13 cellular contexts compared by ENCODE assay signal in the genomic region with DNA sequence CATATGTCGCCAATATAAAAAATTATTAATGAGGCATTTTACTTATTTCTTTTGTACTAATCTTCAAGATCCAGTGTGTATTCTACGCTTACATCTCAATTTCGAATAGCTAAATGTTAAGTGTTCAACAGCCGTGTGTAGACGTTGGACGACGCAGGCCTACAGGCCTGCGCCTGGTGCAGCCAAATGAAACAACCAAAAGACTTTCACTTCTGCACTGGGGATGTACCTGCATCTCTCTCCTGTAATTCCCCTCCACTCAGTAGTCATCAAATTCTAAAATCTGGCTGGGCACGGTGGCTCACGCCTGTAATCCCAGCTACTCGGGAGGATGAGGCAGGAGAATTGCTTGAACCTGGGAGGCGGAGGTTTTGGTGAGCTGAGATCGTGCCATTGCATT.
A peak's percentile ranks its signal among the peaks of the same experiment; 100 is the strongest.
DNase-seq lines count a peak whose midpoint lies in the region; ATAC-seq and TF ChIP-seq lines count a peak whose summit lies in the region.
"Had no signal": no experiment of that assay in that cellular context is flagged by ENCODE, and none has a peak within 500 bp of the region (broad histone marks: within the 10 kb centered on the region; RNA-seq: fewer than 3 reads in every experiment).

No MANE protein-coding gene starts in this region.

- in situ Hi-C loops in G401 (cut with HindIII; ENCODE audit: low sequenced_read_pairs), result no loop called here

- intact Hi-C loops in naive thymus-derived CD4-positive, alpha-beta T cell (cut with micrococcal nuclease), result no loop called here
- intact Hi-C loops in left ventricle myocardium inferior (cut with micrococcal nuclease), result no loop called here

- H3K27me3 ChIP-seq in OCI-LY3 (ENCODE audit: low read depth, low read length) (peaks cover under 1% of the 10 kb centered on the region; the same call in 1 of the 2 replicates), left ventricle myocardium inferior (ENCODE audit: low read depth) (no peaks in the 10 kb centered on the region)
- H3K27me3 ChIP-seq in naive thymus-derived CD4-positive, alpha-beta T cell (ENCODE audit: control insufficient read depth in 2 of 2, insufficient read depth in 2 of 2, low read length in 2 of 2), result no peaks in the 10 kb centered on the region
- H3K27me3 ChIP-seq: left lung, ovary had no signal

- DNase-seq in G401 (ENCODE audit: low spot score) (no peak), left ventricle myocardium inferior (no peak)
- no peak for DNase-seq in naive thymus-derived CD4-positive, alpha-beta T cell
- no peak for DNase-seq in stimulated activated naive CD4-positive, alpha-beta T cell treated with Interleukin-2 at 50 U/mL for 16 hours (lab: John Stamatoyannopoulos, UW)
- DNase-seq: activated effector memory CD4-positive, alpha-beta T cell treated with anti-CD3 and anti-CD28 coated beads, Interleukin-2, amount 50 U/mL, for 16 hours; CD4-positive, CD25-positive, alpha-beta regulatory T cell; left lung; ovary; stimulated activated CD4-positive, alpha-beta T cell treated with anti-CD3 and anti-CD28 coated beads, Interleukin-1b, Interleukin-23, amount 100 ng/mL, for 48 hours had no signal

- H3K4me3 Mint-ChIP-seq in naive thymus-derived CD4-positive, alpha-beta T cell, result no peak overlapping the region
- H3K4me3 Mint-ChIP-seq: CD4-positive, CD25-positive, alpha-beta regulatory T cell had no signal

- H3K79me2 ChIP-seq in OCI-LY3 (ENCODE audit: low read length), result no peaks in the 10 kb centered on the region

- H3K36me3 ChIP-seq in OCI-LY3 (replicated peaks; ENCODE audit: low read depth, low read length), result peaks cover 8% of the 10 kb centered on the region
- no peaks in the 10 kb centered on the region for H3K36me3 ChIP-seq in naive thymus-derived CD4-positive, alpha-beta T cell (ENCODE audit: control insufficient read depth in 2 of 3, insufficient read depth in 3 of 3, low read length in 3 of 3)
- H3K36me3 ChIP-seq in left ventricle myocardium inferior, result no peaks in the 10 kb centered on the region
- H3K36me3 ChIP-seq: left lung, ovary had no signal

- H3K27me3 Mint-ChIP-seq in naive thymus-derived CD4-positive, alpha-beta T cell, result no peaks in the 10 kb centered on the region

- peaks cover 0 to 3% (median 0%) of the 10 kb centered on the region in 11 donors for H3K9me3 Mint-ChIP-seq in naive thymus-derived CD4-positive, alpha-beta T cell

- H3K27ac Mint-ChIP-seq in naive thymus-derived CD4-positive, alpha-beta T cell, result no peak overlapping the region
- H3K27ac Mint-ChIP-seq: CD4-positive, CD25-positive, alpha-beta regulatory T cell had no signal

- no peaks in the 10 kb centered on the region for H3K36me3 Mint-ChIP-seq in naive thymus-derived CD4-positive, alpha-beta T cell
- H3K36me3 Mint-ChIP-seq: CD4-positive, CD25-positive, alpha-beta regulatory T cell had no signal

- peak overlapping the region; percentile 50 for H3K4me3 ChIP-seq in OCI-LY3 (ENCODE audit: low read length)
- no peak overlapping the region for H3K4me3 ChIP-seq in naive thymus-derived CD4-positive, alpha-beta T cell (ENCODE audit: low read length)
- H3K4me3 ChIP-seq in left ventricle myocardium inferior, result no peak overlapping the region
- H3K4me3 ChIP-seq: left lung, ovary had no signal

- H3K27ac ChIP-seq in OCI-LY3 (ENCODE audit: low read length) (peak overlapping the region; percentile 81), left ventricle myocardium inferior (replicated peaks) (no peak overlapping the region)
- no peak overlapping the region for H3K27ac ChIP-seq in naive thymus-derived CD4-positive, alpha-beta T cell (ENCODE audit: low read depth, low read length)
- H3K27ac ChIP-seq: left lung, ovary had no signal

- peaks cover 33% of the 10 kb centered on the region for H3K4me1 ChIP-seq in OCI-LY3 (ENCODE audit: low read length)
- no peaks in the 10 kb centered on the region for H3K4me1 ChIP-seq in naive thymus-derived CD4-positive, alpha-beta T cell (ENCODE audit: control insufficient read depth in 2 of 2, insufficient read depth in 2 of 2, low read length in 2 of 2)
- H3K4me1 ChIP-seq in left ventricle myocardium inferior, result no peaks in the 10 kb centered on the region
- H3K4me1 ChIP-seq: left lung had no signal

- no peaks in the 10 kb centered on the region for H3K4me1 Mint-ChIP-seq in naive thymus-derived CD4-positive, alpha-beta T cell
- H3K4me1 Mint-ChIP-seq: CD4-positive, CD25-positive, alpha-beta regulatory T cell had no signal

- H3K9me3 ChIP-seq in OCI-LY3 (ENCODE audit: insufficient read depth, low read length) (peaks cover 16% of the 10 kb centered on the region; the same call in 1 of the 2 replicates), left ventricle myocardium inferior (replicated peaks) (no peaks in the 10 kb centered on the region)
- H3K9me3 ChIP-seq in naive thymus-derived CD4-positive, alpha-beta T cell (ENCODE audit: control insufficient read depth in 2 of 3, low read length in 3 of 3), result no peaks in the 10 kb centered on the region
- H3K9me3 ChIP-seq: left lung, ovary had no signal

- CTCF ChIA-PET in naive thymus-derived CD4-positive, alpha-beta T cell (lab: Charles Lee), result no interaction called here

- peak overlapping the region; percentile 28; the same call in 1 of the 2 replicates for H3K9ac ChIP-seq in OCI-LY3 (ENCODE audit: low read length)

- POLR2A ChIA-PET in naive thymus-derived CD4-positive, alpha-beta T cell (lab: Charles Lee), result no interaction called here

- no peaks in the 10 kb centered on the region for H4K20me1 ChIP-seq in OCI-LY3 (ENCODE audit: insufficient read depth, low read length)

- TF ChIP-seq CTCF in OCI-LY3 (IDR thresholded peaks at IDR 0.05; ENCODE audit: low read depth, low read length) (no peak), left ventricle myocardium inferior (IDR thresholded peaks at IDR 0.05; ENCODE audit: borderline replicate concordance) (no peak)

- no peak overlapping the region for H2AFZ ChIP-seq in OCI-LY3 (ENCODE audit: low read depth, low read length)

- ATAC-seq in GM18517 (IDR thresholded peaks at IDR 0.05; ENCODE audit: unreplicated experiment) (peak; percentile 68), GM21360 (IDR thresholded peaks at IDR 0.05; ENCODE audit: unreplicated experiment) (peak; percentile 78), HG02981 (IDR thresholded peaks at IDR 0.05; ENCODE audit: unreplicated experiment) (peak; percentile 75)
- no peak for ATAC-seq in naive thymus-derived CD4-positive, alpha-beta T cell
- ATAC-seq: left lung had no signal

- H3K4me2 ChIP-seq in OCI-LY3 (ENCODE audit: low read length), result peak overlapping the region; percentile 71
